In the genomic region with DNA sequence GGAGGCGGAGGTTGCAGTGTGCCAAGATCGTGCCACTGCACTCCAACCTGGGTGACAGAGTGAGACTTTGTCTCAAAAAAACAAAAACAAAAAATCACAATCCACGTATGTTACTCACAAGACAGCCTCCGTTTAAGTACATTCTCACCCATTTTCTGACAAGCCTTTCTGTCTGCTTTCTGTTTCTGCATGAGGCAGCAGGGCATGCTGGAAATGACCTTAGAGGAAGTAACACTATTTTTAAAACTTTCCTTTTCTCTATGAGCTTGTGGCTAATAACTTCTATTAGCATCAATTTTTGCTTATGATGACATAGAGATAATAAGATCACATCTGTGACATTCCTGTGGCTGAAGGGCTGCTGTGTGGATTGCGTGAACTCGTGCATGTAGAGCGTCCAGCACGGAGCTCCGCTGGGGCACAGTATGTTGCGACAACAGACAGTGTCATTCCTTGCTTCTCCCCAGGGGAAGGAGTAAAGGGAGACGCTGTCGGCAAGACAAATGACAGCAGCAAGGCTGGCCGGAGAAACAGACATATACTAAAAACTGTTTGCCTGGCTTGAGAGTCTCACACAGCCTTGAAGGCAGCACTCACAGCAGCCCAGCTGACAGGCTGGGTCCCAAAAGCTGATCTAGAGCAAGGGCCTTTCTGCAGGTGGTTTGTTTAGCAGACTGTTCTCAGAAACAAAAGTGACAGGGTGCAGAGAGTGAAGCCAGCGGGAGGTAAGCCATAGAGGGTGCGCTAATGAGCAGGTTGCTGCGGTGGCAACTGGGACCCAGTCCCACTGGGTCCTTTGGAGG, we compare ENCODE assay signal across 2 cellular contexts.
TF ChIP-seq lines count a peak whose summit lies in the region.

No MANE protein-coding gene starts in this region.

TF ChIP-seq in SK-N-SH, 30 proteins besides CTCF, POLR2A, EP300 and RAD21 (continued from another document):
- TF ChIP-seq, protein P1, sequence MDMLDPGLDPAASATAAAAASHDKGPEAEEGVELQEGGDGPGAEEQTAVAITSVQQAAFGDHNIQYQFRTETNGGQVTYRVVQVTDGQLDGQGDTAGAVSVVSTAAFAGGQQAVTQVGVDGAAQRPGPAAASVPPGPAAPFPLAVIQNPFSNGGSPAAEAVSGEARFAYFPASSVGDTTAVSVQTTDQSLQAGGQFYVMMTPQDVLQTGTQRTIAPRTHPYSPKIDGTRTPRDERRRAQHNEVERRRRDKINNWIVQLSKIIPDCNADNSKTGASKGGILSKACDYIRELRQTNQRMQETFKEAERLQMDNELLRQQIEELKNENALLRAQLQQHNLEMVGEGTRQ (IDR thresholded peaks at IDR 0.05; ENCODE audit: borderline replicate concordance, low read depth, low read length): no peak
- TF ChIP-seq GATA2 (CRISPR knock-in tag; IDR thresholded peaks at IDR 0.05) (no peak), TEAD4 (IDR thresholded peaks at IDR 0.05; ENCODE audit: borderline replicate concordance, insufficient read depth) (no peak), GABPA (IDR thresholded peaks at IDR 0.05; ENCODE audit: low read depth) (no peak), RFX5 (IDR thresholded peaks at IDR 0.05; ENCODE audit: low read length) (no peak), RXRA (IDR thresholded peaks at IDR 0.05; ENCODE audit: borderline replicate concordance, low read depth) (no peak), FOXJ3 (CRISPR knock-in tag; IDR thresholded peaks at IDR 0.05) (no peak), POLR2AphosphoS5 (IDR thresholded peaks at IDR 0.05; ENCODE audit: low read depth, low read length) (no peak), FOSL2 (IDR thresholded peaks at IDR 0.05; ENCODE audit: borderline replicate concordance, low read depth) (no peak), SMC3 (IDR thresholded peaks at IDR 0.05; ENCODE audit: low read depth, low read length) (no peak), TAF1 (IDR thresholded peaks at IDR 0.05; ENCODE audit: borderline replicate concordance, low read depth, low read length) (no peak), MEF2A (IDR thresholded peaks at IDR 0.05; ENCODE audit: borderline replicate concordance, low read depth) (no peak), RCOR1 (IDR thresholded peaks at IDR 0.05; ENCODE audit: low read length) (no peak), NRF1 (IDR thresholded peaks at IDR 0.05; ENCODE audit: low read depth, low read length) (no peak)
- TF ChIP-seq, protein P2, sequence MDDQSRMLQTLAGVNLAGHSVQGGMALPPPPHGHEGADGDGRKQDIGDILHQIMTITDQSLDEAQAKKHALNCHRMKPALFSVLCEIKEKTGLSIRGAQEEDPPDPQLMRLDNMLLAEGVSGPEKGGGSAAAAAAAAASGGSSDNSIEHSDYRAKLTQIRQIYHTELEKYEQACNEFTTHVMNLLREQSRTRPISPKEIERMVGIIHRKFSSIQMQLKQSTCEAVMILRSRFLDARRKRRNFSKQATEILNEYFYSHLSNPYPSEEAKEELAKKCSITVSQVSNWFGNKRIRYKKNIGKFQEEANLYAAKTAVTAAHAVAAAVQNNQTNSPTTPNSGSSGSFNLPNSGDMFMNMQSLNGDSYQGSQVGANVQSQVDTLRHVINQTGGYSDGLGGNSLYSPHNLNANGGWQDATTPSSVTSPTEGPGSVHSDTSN (IDR thresholded peaks at IDR 0.05): no peak
- TF ChIP-seq, protein P3, sequence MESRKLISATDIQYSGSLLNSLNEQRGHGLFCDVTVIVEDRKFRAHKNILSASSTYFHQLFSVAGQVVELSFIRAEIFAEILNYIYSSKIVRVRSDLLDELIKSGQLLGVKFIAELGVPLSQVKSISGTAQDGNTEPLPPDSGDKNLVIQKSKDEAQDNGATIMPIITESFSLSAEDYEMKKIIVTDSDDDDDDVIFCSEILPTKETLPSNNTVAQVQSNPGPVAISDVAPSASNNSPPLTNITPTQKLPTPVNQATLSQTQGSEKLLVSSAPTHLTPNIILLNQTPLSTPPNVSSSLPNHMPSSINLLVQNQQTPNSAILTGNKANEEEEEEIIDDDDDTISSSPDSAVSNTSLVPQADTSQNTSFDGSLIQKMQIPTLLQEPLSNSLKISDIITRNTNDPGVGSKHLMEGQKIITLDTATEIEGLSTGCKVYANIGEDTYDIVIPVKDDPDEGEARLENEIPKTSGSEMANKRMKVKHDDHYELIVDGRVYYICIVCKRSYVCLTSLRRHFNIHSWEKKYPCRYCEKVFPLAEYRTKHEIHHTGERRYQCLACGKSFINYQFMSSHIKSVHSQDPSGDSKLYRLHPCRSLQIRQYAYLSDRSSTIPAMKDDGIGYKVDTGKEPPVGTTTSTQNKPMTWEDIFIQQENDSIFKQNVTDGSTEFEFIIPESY (IDR thresholded peaks at IDR 0.05; ENCODE audit: borderline replicate concordance, low read depth): no peak

TF ChIP-seq in SK-N-SH treated with all-trans-retinoic acid at 6 μM for 48 hours, 23 proteins besides CTCF, POLR2A, EP300 and RAD21 (continued from another document):
- TF ChIP-seq, protein P4, sequence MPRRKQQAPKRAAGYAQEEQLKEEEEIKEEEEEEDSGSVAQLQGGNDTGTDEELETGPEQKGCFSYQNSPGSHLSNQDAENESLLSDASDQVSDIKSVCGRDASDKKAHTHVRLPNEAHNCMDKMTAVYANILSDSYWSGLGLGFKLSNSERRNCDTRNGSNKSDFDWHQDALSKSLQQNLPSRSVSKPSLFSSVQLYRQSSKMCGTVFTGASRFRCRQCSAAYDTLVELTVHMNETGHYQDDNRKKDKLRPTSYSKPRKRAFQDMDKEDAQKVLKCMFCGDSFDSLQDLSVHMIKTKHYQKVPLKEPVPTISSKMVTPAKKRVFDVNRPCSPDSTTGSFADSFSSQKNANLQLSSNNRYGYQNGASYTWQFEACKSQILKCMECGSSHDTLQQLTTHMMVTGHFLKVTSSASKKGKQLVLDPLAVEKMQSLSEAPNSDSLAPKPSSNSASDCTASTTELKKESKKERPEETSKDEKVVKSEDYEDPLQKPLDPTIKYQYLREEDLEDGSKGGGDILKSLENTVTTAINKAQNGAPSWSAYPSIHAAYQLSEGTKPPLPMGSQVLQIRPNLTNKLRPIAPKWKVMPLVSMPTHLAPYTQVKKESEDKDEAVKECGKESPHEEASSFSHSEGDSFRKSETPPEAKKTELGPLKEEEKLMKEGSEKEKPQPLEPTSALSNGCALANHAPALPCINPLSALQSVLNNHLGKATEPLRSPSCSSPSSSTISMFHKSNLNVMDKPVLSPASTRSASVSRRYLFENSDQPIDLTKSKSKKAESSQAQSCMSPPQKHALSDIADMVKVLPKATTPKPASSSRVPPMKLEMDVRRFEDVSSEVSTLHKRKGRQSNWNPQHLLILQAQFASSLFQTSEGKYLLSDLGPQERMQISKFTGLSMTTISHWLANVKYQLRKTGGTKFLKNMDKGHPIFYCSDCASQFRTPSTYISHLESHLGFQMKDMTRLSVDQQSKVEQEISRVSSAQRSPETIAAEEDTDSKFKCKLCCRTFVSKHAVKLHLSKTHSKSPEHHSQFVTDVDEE (CRISPR knock-in tag; IDR thresholded peaks at IDR 0.05): no peak
- TF ChIP-seq TOX (CRISPR knock-in tag; IDR thresholded peaks at IDR 0.05; ENCODE audit: borderline replicate concordance): no peak
- no peak for TF ChIP-seq ISL1 (CRISPR knock-in tag; IDR thresholded peaks at IDR 0.05)
- TF ChIP-seq ZNF8 (CRISPR knock-in tag; IDR thresholded peaks at IDR 0.05): no peak
- TF ChIP-seq, protein P5, sequence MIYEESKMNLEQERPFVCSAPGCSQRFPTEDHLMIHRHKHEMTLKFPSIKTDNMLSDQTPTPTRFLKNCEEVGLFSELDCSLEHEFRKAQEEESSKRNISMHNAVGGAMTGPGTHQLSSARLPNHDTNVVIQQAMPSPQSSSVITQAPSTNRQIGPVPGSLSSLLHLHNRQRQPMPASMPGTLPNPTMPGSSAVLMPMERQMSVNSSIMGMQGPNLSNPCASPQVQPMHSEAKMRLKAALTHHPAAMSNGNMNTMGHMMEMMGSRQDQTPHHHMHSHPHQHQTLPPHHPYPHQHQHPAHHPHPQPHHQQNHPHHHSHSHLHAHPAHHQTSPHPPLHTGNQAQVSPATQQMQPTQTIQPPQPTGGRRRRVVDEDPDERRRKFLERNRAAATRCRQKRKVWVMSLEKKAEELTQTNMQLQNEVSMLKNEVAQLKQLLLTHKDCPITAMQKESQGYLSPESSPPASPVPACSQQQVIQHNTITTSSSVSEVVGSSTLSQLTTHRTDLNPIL (CRISPR knock-in tag; IDR thresholded peaks at IDR 0.05; ENCODE audit: low read depth): no peak
